ENCODE assay signal across 8 cellular contexts in genomic region chr22:24650884-24651283, GRCh38. TPM values are rescaled to one million over a fixed set of nuclear protein-coding genes. Genes with fewer than 3 reads are reported as not detected.
DNase-seq lines count a peak whose midpoint lies in the region; TF ChIP-seq lines count a peak whose summit lies in the region.
"Not testable (repeated sequence)": the region's sequence is repeated elsewhere in the genome, so short reads cannot be mapped to it uniquely, and the experiment has no call there.

No MANE protein-coding gene starts in this region.

- H3K27ac ChIP-seq in breast epithelium, uterus: not testable (repeated sequence)

- not testable (repeated sequence) for H3K36me3 Mint-ChIP-seq in immature natural killer cell

- TF ChIP-seq POLR2A in breast epithelium (IDR thresholded peaks at IDR 0.05); uterus (IDR thresholded peaks at IDR 0.05): not testable (repeated sequence)

- not testable (repeated sequence) for H3K27ac Mint-ChIP-seq in immature natural killer cell

- intact Hi-C loops in breast epithelium (cut with DNase I; ENCODE audit: low total_unique reads); posterior cingulate gyrus (cut with DNase I); uterus (cut with DNase I; ENCODE audit: low total_unique reads): not testable (repeated sequence)

- H3K27me3 Mint-ChIP-seq in immature natural killer cell (ENCODE audit: low read depth in 3 of 3), result not testable (repeated sequence)

- not testable (repeated sequence) for H3K36me3 ChIP-seq in breast epithelium, uterus

- H3K4me1 Mint-ChIP-seq in immature natural killer cell, result not testable (repeated sequence)

- H3K4me3 Mint-ChIP-seq in immature natural killer cell, result not testable (repeated sequence)

- H3K27me3 ChIP-seq in breast epithelium, uterus: not testable (repeated sequence)

- not testable (repeated sequence) for H3K9me3 ChIP-seq in breast epithelium, uterus

- not testable (repeated sequence) for H3K4me1 ChIP-seq in breast epithelium, uterus

- peak; percentile 15; the same call in 1 of the 2 replicates for TF ChIP-seq CTCF in LNCAP (IDR thresholded peaks at IDR 0.05)
- TF ChIP-seq CTCF in breast epithelium (IDR thresholded peaks at IDR 0.05), result not testable (repeated sequence)
- TF ChIP-seq CTCF in uterus (IDR thresholded peaks at IDR 0.05), result peak in 2 of 4 experiments; percentile 7 to 9

- not testable (repeated sequence) for H3K4me3 ChIP-seq in breast epithelium, uterus

- H3K9me3 Mint-ChIP-seq in immature natural killer cell, result not testable (repeated sequence)

- peak; percentile 80 for DNase-seq in activated CD4-positive, alpha-beta T cell treated with anti-CD3 and anti-CD28 coated beads for 48 hours
- DNase-seq in activated T-cell treated with anti-CD3 and anti-CD28 coated beads, Interleukin-2, amount 50 U/mL, for 48 hours, result peak; percentile 80 to 81
- DNase-seq in breast epithelium (ENCODE audit: low spot score in 2 of 2) (peak; percentile 45 to 61), immature natural killer cell (peak; percentile 37 to 49 (median 40)), posterior cingulate gyrus (peak in 9 of 10 donors; percentile 16 to 93 (median 55)), uterus (peak; percentile 27 to 70)
- DNase-seq in stimulated activated CD4-positive, alpha-beta T cell treated with anti-CD3 and anti-CD28 coated beads, TNF-alpha, amount 100 ng/mL, for 48 hours (ENCODE audit: low read depth in 3 of 3), result peak; percentile 34 to 60 (median 42)

RNA-seq across cellular contexts. Expression of gene GGT1, which starts 47.9 kb away (rescaled TPM):
- total RNA-seq in breast epithelium, result 1 to 10 TPM; 3.4 to 8.5 (median 4.6) TPM
- 1 to 10 TPM in 2 of 3 donors, not detected in 1; 1.2 to 4.8 TPM for polyA plus RNA-seq in immature natural killer cell
- total RNA-seq in uterus, result 1 to 10 TPM in 2 of 4 donors, not detected in 2; 4.1 to 9.6 TPM

RNA-seq across cellular contexts. Expression of gene LRRC75B, which starts 58.0 kb away (rescaled TPM):
- total RNA-seq in breast epithelium (10 to 100 TPM; 10.7 to 23.1 (median 20.0) TPM), uterus (10 to 100 TPM in 2 of 4 donors, 1 to 10 TPM in 1, under 1 TPM in 1; 0.88 to 16.2 (median 8.2) TPM)
- polyA plus RNA-seq in immature natural killer cell, result 1 to 10 TPM; 2.1 to 2.9 (median 2.7) TPM
